ENCODE assay signal across 1 cellular context in the genomic region with DNA sequence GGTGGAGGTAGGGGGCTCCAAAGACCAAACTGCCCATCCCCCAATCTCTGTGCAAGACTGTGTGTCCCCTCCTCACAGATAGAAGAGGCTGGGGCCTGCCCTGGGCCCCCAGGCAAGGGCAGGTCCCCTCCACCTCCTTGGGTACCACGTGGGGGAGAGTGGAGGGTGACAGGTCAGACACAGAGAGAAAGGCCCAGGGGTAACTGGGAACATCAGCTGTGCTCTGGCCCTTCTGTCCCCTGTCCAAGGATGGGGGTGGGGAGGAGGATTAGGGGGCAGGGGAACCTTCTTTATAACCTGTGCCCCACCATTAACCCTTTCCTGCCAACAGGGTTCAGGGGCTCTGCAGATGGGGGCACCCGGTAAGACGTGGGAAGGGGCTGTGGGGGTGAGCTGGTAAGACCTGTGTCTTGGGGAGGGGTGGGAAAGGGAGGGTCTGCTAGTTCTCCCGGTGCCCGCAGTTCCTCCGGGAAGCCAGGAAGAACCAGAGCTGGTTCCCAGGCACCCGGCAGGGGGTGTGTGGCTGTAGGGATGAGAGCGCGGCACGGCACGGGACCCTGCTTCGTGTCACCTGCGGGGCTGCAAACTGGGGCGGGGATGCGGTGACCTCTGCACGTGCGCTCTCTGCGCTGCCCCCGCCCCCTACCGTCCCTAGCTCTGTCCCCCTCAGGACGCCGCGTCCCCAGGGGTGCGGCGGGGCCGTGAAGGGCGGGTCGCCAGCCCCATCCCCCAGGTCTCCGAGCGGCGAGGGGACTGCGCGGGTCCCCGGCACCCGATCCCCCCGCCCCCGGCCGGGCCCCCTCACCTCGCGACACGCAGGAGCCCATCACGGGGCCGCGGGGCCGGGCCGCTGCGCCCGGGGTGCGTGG.
TF ChIP-seq lines count a peak whose summit lies in the region.

No MANE protein-coding gene starts in this region.

TF ChIP-seq in HepG2, 621 proteins besides CTCF, POLR2A, EP300 and RAD21:
- TF ChIP-seq, protein P1, sequence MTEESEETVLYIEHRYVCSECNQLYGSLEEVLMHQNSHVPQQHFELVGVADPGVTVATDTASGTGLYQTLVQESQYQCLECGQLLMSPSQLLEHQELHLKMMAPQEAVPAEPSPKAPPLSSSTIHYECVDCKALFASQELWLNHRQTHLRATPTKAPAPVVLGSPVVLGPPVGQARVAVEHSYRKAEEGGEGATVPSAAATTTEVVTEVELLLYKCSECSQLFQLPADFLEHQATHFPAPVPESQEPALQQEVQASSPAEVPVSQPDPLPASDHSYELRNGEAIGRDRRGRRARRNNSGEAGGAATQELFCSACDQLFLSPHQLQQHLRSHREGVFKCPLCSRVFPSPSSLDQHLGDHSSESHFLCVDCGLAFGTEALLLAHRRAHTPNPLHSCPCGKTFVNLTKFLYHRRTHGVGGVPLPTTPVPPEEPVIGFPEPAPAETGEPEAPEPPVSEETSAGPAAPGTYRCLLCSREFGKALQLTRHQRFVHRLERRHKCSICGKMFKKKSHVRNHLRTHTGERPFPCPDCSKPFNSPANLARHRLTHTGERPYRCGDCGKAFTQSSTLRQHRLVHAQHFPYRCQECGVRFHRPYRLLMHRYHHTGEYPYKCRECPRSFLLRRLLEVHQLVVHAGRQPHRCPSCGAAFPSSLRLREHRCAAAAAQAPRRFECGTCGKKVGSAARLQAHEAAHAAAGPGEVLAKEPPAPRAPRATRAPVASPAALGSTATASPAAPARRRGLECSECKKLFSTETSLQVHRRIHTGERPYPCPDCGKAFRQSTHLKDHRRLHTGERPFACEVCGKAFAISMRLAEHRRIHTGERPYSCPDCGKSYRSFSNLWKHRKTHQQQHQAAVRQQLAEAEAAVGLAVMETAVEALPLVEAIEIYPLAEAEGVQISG (CRISPR knock-in tag; IDR thresholded peaks at IDR 0.05): 0 out of 2 replicates have a peak, but pooled peaks have one; percentile 8
- TF ChIP-seq, protein P2, sequence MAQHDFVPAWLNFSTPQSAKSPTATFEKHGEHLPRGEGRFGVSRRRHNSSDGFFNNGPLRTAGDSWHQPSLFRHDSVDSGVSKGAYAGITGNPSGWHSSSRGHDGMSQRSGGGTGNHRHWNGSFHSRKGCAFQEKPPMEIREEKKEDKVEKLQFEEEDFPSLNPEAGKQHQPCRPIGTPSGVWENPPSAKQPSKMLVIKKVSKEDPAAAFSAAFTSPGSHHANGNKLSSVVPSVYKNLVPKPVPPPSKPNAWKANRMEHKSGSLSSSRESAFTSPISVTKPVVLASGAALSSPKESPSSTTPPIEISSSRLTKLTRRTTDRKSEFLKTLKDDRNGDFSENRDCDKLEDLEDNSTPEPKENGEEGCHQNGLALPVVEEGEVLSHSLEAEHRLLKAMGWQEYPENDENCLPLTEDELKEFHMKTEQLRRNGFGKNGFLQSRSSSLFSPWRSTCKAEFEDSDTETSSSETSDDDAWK (CRISPR knock-in tag; IDR thresholded peaks at IDR 0.05): no peak
- TF ChIP-seq ZNF652 (CRISPR knock-in tag; IDR thresholded peaks at IDR 0.05; ENCODE audit: borderline replicate concordance, low read depth) (peak; percentile 60; the same call in 1 of the 2 replicates), NR2F6 (IDR thresholded peaks at IDR 0.05) (peak; percentile 14; the same call in 1 of the 2 replicates), NR2F6 (CRISPR knock-in tag; IDR thresholded peaks at IDR 0.05) (peak; percentile 35; the same call in 1 of the 2 replicates), CENPT (CRISPR knock-in tag; IDR thresholded peaks at IDR 0.05; ENCODE audit: low read depth) (no peak), PRDM4 (CRISPR knock-in tag; IDR thresholded peaks at IDR 0.05; ENCODE audit: borderline replicate concordance) (no peak), SP5 (CRISPR knock-in tag; IDR thresholded peaks at IDR 0.05; ENCODE audit: borderline replicate concordance, low read depth) (peak; percentile 25; the same call in 1 of the 2 replicates), BHLHE40 (IDR thresholded peaks at IDR 0.05; ENCODE audit: low read length) (peak; percentile 87), NR2F1 (CRISPR knock-in tag; IDR thresholded peaks at IDR 0.05) (0 out of 4 replicates have a peak, but pooled peaks of 1 of the 2 experiments have one; percentile 22), CHCHD3 (CRISPR knock-in tag; IDR thresholded peaks at IDR 0.05) (peak; percentile 30; the same call in 1 of the 2 replicates)
